21 cellular contexts compared by ENCODE assay signal in the genomic region with DNA sequence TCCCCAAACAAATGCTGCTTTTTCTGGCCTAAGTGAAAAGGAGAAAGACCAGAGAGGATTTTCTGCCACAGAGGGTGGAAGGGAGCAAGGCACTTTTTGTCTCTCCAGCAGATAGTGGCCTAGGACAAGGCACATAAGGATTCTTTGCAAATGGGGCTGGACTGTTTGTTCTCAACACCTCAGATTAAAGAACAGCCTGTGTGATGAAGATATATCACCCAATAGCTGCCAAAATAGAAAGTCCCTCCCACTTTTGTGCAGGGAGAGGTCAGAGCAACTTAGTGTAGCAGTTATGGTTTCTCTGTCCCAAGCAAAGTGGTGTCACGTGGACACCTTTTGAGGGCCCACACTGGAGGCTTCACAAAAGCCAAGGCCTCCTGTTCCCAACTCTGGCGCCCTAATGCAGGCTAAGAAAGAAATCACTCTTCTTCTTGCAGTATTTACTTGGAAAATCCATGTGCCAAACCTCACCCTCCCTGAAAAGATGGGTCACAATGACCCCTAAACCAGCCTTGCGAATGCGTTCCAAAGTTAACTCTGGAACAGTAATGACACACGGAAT.
A peak's percentile ranks its signal among the peaks of the same experiment; 100 is the strongest.
DNase-seq lines count a peak whose midpoint lies in the region; ATAC-seq and TF ChIP-seq lines count a peak whose summit lies in the region.
"Had no signal": no experiment of that assay in that cellular context is flagged by ENCODE, and none has a peak within 500 bp of the region (broad histone marks: within the 10 kb centered on the region; RNA-seq: fewer than 3 reads in every experiment).

No MANE protein-coding gene starts in this region.

- no peaks in the 10 kb centered on the region for H3K9me3 ChIP-seq in IMR-90 (ENCODE audit: control insufficient read depth, insufficient read depth, low read length)
- H3K9me3 ChIP-seq in esophagus squamous epithelium: no peaks in the 10 kb centered on the region
- H3K9me3 ChIP-seq: adrenal gland, pancreas had no signal

- peak overlapping the region; percentile 11; the same call in 1 of the 2 replicates for H3K4ac ChIP-seq in IMR-90 (ENCODE audit: low read depth, low read length)
- H3K4ac ChIP-seq in mesendoderm (ENCODE audit: low read depth, low read length): no peak overlapping the region

- H2AK9ac ChIP-seq in IMR-90 (replicated peaks; ENCODE audit: low read depth, low read length, poor library complexity): no peak overlapping the region

- H4K5ac ChIP-seq in IMR-90 (ENCODE audit: low read depth, low read length) (peak overlapping the region; percentile 51; the same call in 1 of the 2 replicates), mesendoderm (ENCODE audit: low read length) (no peak overlapping the region)

- no peak overlapping the region for H4K91ac ChIP-seq in IMR-90 (ENCODE audit: insufficient read depth, low read depth, low read length)

- H2BK5ac ChIP-seq in IMR-90 (ENCODE audit: low read depth, low read length, poor library complexity, severe bottlenecking): no peak overlapping the region
- H2BK5ac ChIP-seq in mesendoderm (ENCODE audit: low read length): peak overlapping the region; percentile 76

- no peak for TF ChIP-seq CTCF in IMR-90 (conservative IDR thresholded peaks at IDR 0.05; ENCODE audit: low read depth, low read length)
- no peak for TF ChIP-seq CTCF in esophagus squamous epithelium (IDR thresholded peaks at IDR 0.05)

- peak overlapping the region; percentile 20; the same call in 1 of the 2 replicates for H2BK20ac ChIP-seq in IMR-90 (ENCODE audit: low read depth, low read length)

- POLR2A ChIA-PET in IMR-90 (lab: Charles Lee; ENCODE audit: unreplicated experiment): no interaction called here

- no peak overlapping the region for H2AFZ ChIP-seq in IMR-90 (replicated peaks; ENCODE audit: low read length, poor library complexity)

- in situ Hi-C loops in IMR-90 (cut with MboI; ENCODE audit: low sequenced_read_pairs): loop anchor here (10.0 kb wide), 1 partner anchor 179 kb away; no protein-coding TSS in a partner anchor

- CTCF ChIA-PET in IMR-90 (lab: Yijun Ruan, JAX): no interaction called here

- H3K18ac ChIP-seq in IMR-90 (ENCODE audit: low read depth, low read length) (no peak overlapping the region), mesendoderm (ENCODE audit: low read length) (peak overlapping the region; percentile 15)

- TF ChIP-seq POLR2A in IMR-90 (IDR thresholded peaks at IDR 0.05; ENCODE audit: low read depth, low read length): no peak
- TF ChIP-seq POLR2A in esophagus squamous epithelium (IDR thresholded peaks at IDR 0.05): no peak

- TF ChIP-seq RAD21 in IMR-90 (IDR thresholded peaks at IDR 0.05; ENCODE audit: low read length): no peak

- H3K23ac ChIP-seq in IMR-90 (ENCODE audit: low read depth, low read length): no peak overlapping the region; the same call in 1 of the 2 replicates
- no peak overlapping the region for H3K23ac ChIP-seq in mesendoderm (ENCODE audit: low read length)

- DNase-seq in IMR-90 (no peak), esophagus squamous epithelium (lab: John Stamatoyannopoulos, UW) (no peak), mesendoderm (no peak), NCI-H1417 treated with DMSO at 0.1 percent for 48 hours (lab: John Stamatoyannopoulos, UW) (no peak)
- DNase-seq: activated CD4-positive, alpha-beta T cell treated with anti-CD3 and anti-CD28 coated beads for 1 hour; adrenal gland; central memory CD4-positive, alpha-beta T cell; KG1; naive thymus-derived CD4-positive, alpha-beta T cell; NCI-H1930; NK-92 treated with Interleukin-12 subunit alpha and Interleukin-12 subunit beta, amount 100 ng/mL, for 24 hours; stimulated activated CD4-positive, alpha-beta T cell treated with anti-CD3 and anti-CD28 coated beads, Interleukin-2, amount 100 ng/mL, for 48 hours; stimulated activated naive CD8-positive, alpha-beta T cell treated with anti-CD3 and anti-CD28 coated beads, Interleukin-15, amount 100 ng/mL, for 72 hours; T1000 had no signal

- H3K79me1 ChIP-seq in IMR-90 (ENCODE audit: low read depth in 1 of 2, low read length in 2 of 2) (peaks cover 23 to 69% of the 10 kb centered on the region in 2 experiments), mesendoderm (ENCODE audit: low read length) (peaks cover 14% of the 10 kb centered on the region)

- H2AK5ac ChIP-seq in IMR-90 (ENCODE audit: low read depth, low read length): 0 out of 2 replicates have a peak overlapping the region, but pooled peaks have one; percentile 3
- H2AK5ac ChIP-seq in mesendoderm (ENCODE audit: low read length): no peak overlapping the region

- H3K4me1 ChIP-seq in IMR-90 (ENCODE audit: control insufficient read depth, insufficient read depth, low read length) (peaks cover 30% of the 10 kb centered on the region), esophagus squamous epithelium (peaks cover 0 to 42% (median 0%) of the 10 kb centered on the region in 3 donors), mesendoderm (ENCODE audit: control insufficient read depth, low read depth, low read length) (peaks cover 20% of the 10 kb centered on the region)
- H3K4me1 ChIP-seq: adrenal gland had no signal

- H3K27ac ChIP-seq in IMR-90 (ENCODE audit: insufficient read depth, low read length) (no peak overlapping the region), esophagus squamous epithelium (peak overlapping the region in 3 of 4 donors; percentile 5 to 61 (median 51)), mesendoderm (ENCODE audit: low read depth, low read length) (peak overlapping the region; percentile 76), temporal lobe (ENCODE audit: low read depth, low read length) (peak overlapping the region; percentile 11)
- H3K27ac ChIP-seq: adrenal gland had no signal

- peak overlapping the region; percentile 51; the same call in 2 of the 3 replicates for H2BK15ac ChIP-seq in IMR-90 (ENCODE audit: low read depth, low read length)
- H2BK15ac ChIP-seq in mesendoderm (replicated peaks; ENCODE audit: low read depth): no peak overlapping the region

- no peak overlapping the region for H2BK120ac ChIP-seq in IMR-90 (ENCODE audit: low read depth, low read length)
- peak overlapping the region; percentile 31 for H2BK120ac ChIP-seq in mesendoderm (ENCODE audit: low read depth, low read length)

- H3K27me3 ChIP-seq in IMR-90 (ENCODE audit: control insufficient read depth, insufficient read depth, low read length): no peaks in the 10 kb centered on the region
- no peaks in the 10 kb centered on the region for H3K27me3 ChIP-seq in esophagus squamous epithelium
- H3K27me3 ChIP-seq in mesendoderm (ENCODE audit: insufficient read depth, low read length, poor library complexity): no peaks in the 10 kb centered on the region
- H3K27me3 ChIP-seq: adrenal gland, pancreas had no signal

- BruUV-seq in IMR-90 (replicated peaks; lab: Mats Ljungman, UMichigan): no TSS peak

- dilution Hi-C loops in IMR-90 (cut with HindIII; ENCODE audit: low sequenced_read_pairs, unreplicated experiment): no loop called here

- H3K4me2 ChIP-seq in IMR-90 (ENCODE audit: low read depth, low read length) (no peak overlapping the region), mesendoderm (ENCODE audit: low read length) (no peak overlapping the region)

- H3K9me1 ChIP-seq in IMR-90 (ENCODE audit: insufficient read depth, low read length): peaks cover 10% of the 10 kb centered on the region

- 80% methylated on average over 1 of the region's 5 CpGs; no CpG with 5 or more reads in 1 of the 2 experiments for WGBS in IMR-90 (ENCODE audit: extremely low coverage in 2 of 2, insufficient read length in 1 of 2), 2 experiments
- 68 to 76% methylated on average over 5 of the region's 5 CpGs for WGBS in esophagus squamous epithelium, 2 donors
- WGBS in mesendoderm (ENCODE audit: extremely low coverage, insufficient coverage, low lambda C conversion rate): no CpG with 5 or more reads among the region's 5 CpGs

- no peaks in the 10 kb centered on the region for H4K20me1 ChIP-seq in IMR-90 (ENCODE audit: insufficient read depth, low read length)

- no peak overlapping the region for H3K14ac ChIP-seq in IMR-90 (replicated peaks; ENCODE audit: low read depth, low read length)

- H3K9ac ChIP-seq in IMR-90 (ENCODE audit: low read depth, low read length): no peak overlapping the region
- peak overlapping the region; percentile 28 for H3K9ac ChIP-seq in mesendoderm (ENCODE audit: low read length)

- ATAC-seq in IMR-90 (ENCODE audit: low read depth) (no peak), HG02610 (IDR thresholded peaks at IDR 0.05; ENCODE audit: unreplicated experiment) (no peak), HG02852 (IDR thresholded peaks at IDR 0.05; ENCODE audit: unreplicated experiment) (no peak), HG03521 (IDR thresholded peaks at IDR 0.05; ENCODE audit: unreplicated experiment) (no peak)
- ATAC-seq: HCT116; naive thymus-derived CD4-positive, alpha-beta T cell; stimulated activated naive CD8-positive, alpha-beta T cell treated with anti-CD3 and anti-CD28 coated beads, Interleukin-15, amount 100 ng/mL, for 72 hours had no signal

- H3K56ac ChIP-seq in IMR-90 (ENCODE audit: extremely low read depth, insufficient read depth, low read length) (no peak overlapping the region), mesendoderm (ENCODE audit: low read length) (peak overlapping the region; percentile 75)

- H4K8ac ChIP-seq in IMR-90 (ENCODE audit: low read depth in 2 of 2, low read length in 2 of 2): no peak overlapping the region
- H4K8ac ChIP-seq in mesendoderm (ENCODE audit: low read depth, low read length): no peak overlapping the region

- H3K36me3 ChIP-seq in IMR-90 (ENCODE audit: control insufficient read depth, insufficient read depth, low read length) (peaks cover 29% of the 10 kb centered on the region), esophagus squamous epithelium (peaks cover 0 to 61% (median 0%) of the 10 kb centered on the region in 3 donors), mesendoderm (ENCODE audit: control insufficient read depth, insufficient read depth, low read length) (peaks cover 2% of the 10 kb centered on the region)
- H3K36me3 ChIP-seq: adrenal gland had no signal

- H3K4me3 ChIP-seq in IMR-90 (ENCODE audit: insufficient read depth, low read depth, low read length) (no peak overlapping the region), esophagus squamous epithelium (no peak overlapping the region), mesendoderm (ENCODE audit: low read length) (no peak overlapping the region)
- H3K4me3 ChIP-seq: adrenal gland, lung, pancreas had no signal

- intact Hi-C loops in IMR-90 (cut with micrococcal nuclease): loop anchor here (10.0 kb wide), 1 partner anchor 179 kb away; no protein-coding TSS in a partner anchor
- intact Hi-C loops in esophagus squamous epithelium (cut with DNase I): no loop called here

- H3K79me2 ChIP-seq in mesendoderm (ENCODE audit: control insufficient read depth, insufficient read depth, low read length): peaks cover 10% of the 10 kb centered on the region

TF ChIP-seq in IMR-90, 13 proteins besides CTCF, POLR2A, EP300 and RAD21 (continues in another document):
- no peak for TF ChIP-seq RFX5 (IDR thresholded peaks at IDR 0.05; ENCODE audit: low read depth, low read length)
- no peak for TF ChIP-seq BHLHE40 (IDR thresholded peaks at IDR 0.05; ENCODE audit: low read depth, low read length)
- no peak for TF ChIP-seq FOS (IDR thresholded peaks at IDR 0.05; ENCODE audit: low read depth, low read length)
